8 cellular contexts compared by ENCODE assay signal in the genomic region with DNA sequence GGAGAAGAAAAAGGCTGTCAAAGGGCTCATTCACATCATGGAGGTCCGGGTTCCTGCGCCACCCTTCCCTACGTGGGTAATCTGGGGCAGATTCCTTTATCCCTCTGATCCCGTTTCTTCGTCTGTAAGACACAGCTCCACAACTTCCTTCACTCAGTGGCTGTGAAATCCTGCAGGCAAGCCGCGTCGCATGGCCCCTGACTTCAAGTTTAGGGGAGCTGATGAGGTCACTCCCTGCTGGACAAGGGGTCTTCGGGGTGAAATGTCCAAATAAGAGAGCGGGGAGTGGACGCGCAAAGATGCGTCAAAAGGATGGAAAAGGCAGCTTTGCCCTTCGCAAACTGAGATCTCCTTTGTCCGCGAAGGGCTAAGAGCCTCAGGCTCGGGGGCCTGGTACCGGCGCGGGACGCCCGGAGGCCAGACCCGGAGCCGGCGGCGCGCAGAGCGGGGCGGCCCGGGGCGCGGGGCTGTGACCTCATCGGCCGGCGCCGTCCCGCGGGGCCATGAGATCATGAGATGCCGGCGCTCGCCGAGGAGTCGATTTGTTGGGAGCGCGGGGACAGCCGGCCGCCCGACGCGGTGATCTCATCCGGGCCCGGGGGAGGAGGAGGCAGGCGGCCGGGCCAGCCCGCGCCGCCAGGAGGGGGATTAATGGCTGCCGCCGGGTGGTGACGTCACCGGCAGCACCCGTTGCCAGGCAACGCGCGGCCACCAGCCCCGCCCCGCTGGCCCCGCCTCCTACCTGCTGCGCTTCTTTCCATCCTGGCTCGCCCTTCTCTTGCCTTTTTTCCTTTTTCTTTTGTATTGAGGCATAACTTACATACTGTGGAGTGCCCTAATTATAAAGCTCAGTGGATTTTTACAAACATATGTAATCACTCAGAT.
DNase-seq lines count a peak whose midpoint lies in the region; ATAC-seq, FAIRE-seq and TF ChIP-seq lines count a peak whose summit lies in the region.

No MANE protein-coding gene starts in this region.

- peak overlapping the region; percentile 97 for H3K27ac Mint-ChIP-seq in central memory CD8-positive, alpha-beta T cell (ENCODE audit: low read depth)

- H3K4me1 Mint-ChIP-seq in central memory CD8-positive, alpha-beta T cell: peaks cover 30% of the 10 kb centered on the region

- no peak for FAIRE-seq in keratinocyte (lab: Jason Lieb, UNC)

- peaks cover 10% of the 10 kb centered on the region for H3K27me3 ChIP-seq in keratinocyte (ENCODE audit: control insufficient read depth, extremely low read depth, insufficient read depth, low read length)

- H2AFZ ChIP-seq in keratinocyte (ENCODE audit: control insufficient read depth, low read length): peak overlapping the region; percentile 99

- H3K4me2 ChIP-seq in keratinocyte (ENCODE audit: control insufficient read depth, extremely low read depth, insufficient read depth, low read depth, low read length): peak overlapping the region; percentile 90

- peak overlapping the region; percentile 97 for H3K9ac ChIP-seq in keratinocyte (ENCODE audit: control insufficient read depth, extremely low read depth, insufficient read depth, low read length)

- dilution Hi-C loops in keratinocyte (cut with MboI; ENCODE audit: extremely low pct_ligation_motif_present, low sequenced_read_pairs): no loop called here

- peak overlapping the region; percentile 73 to 98 (median 91) for H3K4me3 ChIP-seq in keratinocyte (ENCODE audit: control insufficient read depth in 2 of 3, extremely low read depth in 1 of 3, insufficient read depth in 2 of 3, low read depth in 1 of 3, low read length in 3 of 3)

- H3K27me3 Mint-ChIP-seq in central memory CD8-positive, alpha-beta T cell: no peaks in the 10 kb centered on the region

- peak overlapping the region; percentile 82 for H3K27ac ChIP-seq in keratinocyte (ENCODE audit: control insufficient read depth, insufficient read depth, low read length)

- no peaks in the 10 kb centered on the region for H3K79me2 ChIP-seq in keratinocyte (ENCODE audit: control insufficient read depth, insufficient read depth, low read length)

- H4K20me1 ChIP-seq in keratinocyte (ENCODE audit: control insufficient read depth, extremely low read depth, insufficient read depth, low read length): no peaks in the 10 kb centered on the region

- H3K9me3 ChIP-seq in keratinocyte (ENCODE audit: control insufficient read depth, low read depth, low read length): no peaks in the 10 kb centered on the region

- DNase-seq in AG08396 (ENCODE audit: low spot score) (peak; percentile 100), NCI-H2227 treated with DMSO at 0.1 percent for 48 hours (lab: John Stamatoyannopoulos, UW) (peak; percentile 85), keratinocyte (ENCODE audit: low read depth, low spot score) (peak; percentile 36)
- peak; percentile 76 for DNase-seq in activated CD4-positive, CD25-positive, alpha-beta regulatory T cell treated with anti-CD3 and anti-CD28 coated beads, Interleukin-2, amount 50 U/mL, for 16 hours (ENCODE audit: low read depth, low spot score)
- DNase-seq in central memory CD8-positive, alpha-beta T cell (ENCODE audit: low spot score in 2 of 2): peak; percentile 86 to 88
- DNase-seq in stimulated activated CD4-positive, alpha-beta T cell treated with anti-CD3 and anti-CD28 coated beads, Interleukin-12 subunit alpha, Interleukin-12 subunit beta, amount 100 ng/mL, for 48 hours (ENCODE audit: low read depth in 2 of 3, low spot score in 1 of 3): peak; percentile 80 to 83 (median 81)

- peaks cover 21% of the 10 kb centered on the region for H3K36me3 Mint-ChIP-seq in central memory CD8-positive, alpha-beta T cell (ENCODE audit: insufficient read depth)

- H3K9me1 ChIP-seq in keratinocyte (ENCODE audit: control insufficient read depth, extremely low read depth, insufficient read depth, low read length): no peaks in the 10 kb centered on the region

- no peak for TF ChIP-seq CTCF in keratinocyte (optimal IDR thresholded peaks at IDR 0.05 in 1 of 3, IDR thresholded peaks at IDR 0.05 in 1 of 3, conservative IDR thresholded peaks at IDR 0.05 in 1 of 3; ENCODE audit: extremely low read depth in 1 of 3, insufficient read depth in 2 of 3, low read length in 3 of 3)

- peak overlapping the region; percentile 90 for H3K4me3 Mint-ChIP-seq in central memory CD8-positive, alpha-beta T cell

- no peaks in the 10 kb centered on the region for H3K9me3 Mint-ChIP-seq in central memory CD8-positive, alpha-beta T cell

- ATAC-seq in GM18909 (IDR thresholded peaks at IDR 0.05; ENCODE audit: poor library complexity, unreplicated experiment): peak; percentile 86
- peak; percentile 83 for ATAC-seq in HG03159 (IDR thresholded peaks at IDR 0.05; ENCODE audit: unreplicated experiment)
- ATAC-seq in central memory CD8-positive, alpha-beta T cell (replicated peaks; ENCODE audit: extremely low read depth, poor library complexity, severe bottlenecking): peak; percentile 88

- H3K36me3 ChIP-seq in keratinocyte (ENCODE audit: control insufficient read depth in 2 of 2, extremely low read depth in 1 of 2, insufficient read depth in 2 of 2, low read length in 2 of 2): no peaks in the 10 kb centered on the region

- peaks cover 6% of the 10 kb centered on the region for H3K4me1 ChIP-seq in keratinocyte (ENCODE audit: control insufficient read depth, extremely low read depth, insufficient read depth, low read length)

Comparison
In these comparisons a context has a peak if more than half of its experiments do, and no peak if none do; other contexts are left out.
1. Peak in every context shown above with its lines: DNase-seq, ATAC-seq, H3K4me3 ChIP-seq and H3K27ac ChIP-seq.
2. DNase-seq: peak in every context shown above with its lines; median percentile 100 in AG08396; 87 in central memory CD8-positive, alpha-beta T cell; 85 in NCI-H2227 treated with DMSO at 0.1 percent for 48 hours; 81 in stimulated activated CD4-positive, alpha-beta T cell treated with anti-CD3 and anti-CD28 coated beads, Interleukin-12 subunit alpha, Interleukin-12 subunit beta, amount 100 ng/mL, for 48 hours; 76 in activated CD4-positive, CD25-positive, alpha-beta regulatory T cell treated with anti-CD3 and anti-CD28 coated beads, Interleukin-2, amount 50 U/mL, for 16 hours; 36 in keratinocyte.